ENCODE assay signal across 8 cellular contexts in genomic region chr15:72375501-72375845, GRCh38. TPM values are rescaled to one million over a fixed set of nuclear protein-coding genes. Genes with fewer than 3 reads are reported as not detected.
DNase-seq lines count a peak whose midpoint lies in the region; ATAC-seq and TF ChIP-seq lines count a peak whose summit lies in the region.

No MANE protein-coding gene starts in this region.

- ATAC-seq in GM21576 (IDR thresholded peaks at IDR 0.05; ENCODE audit: unreplicated experiment) (peak; percentile 33), left colon (peak; percentile 84)

- peak overlapping the region; percentile 96 to 98 for H3K9ac ChIP-seq in stomach smooth muscle (ENCODE audit: low read length in 2 of 2)

- H3K4me1 ChIP-seq in stomach smooth muscle (ENCODE audit: control insufficient read depth, insufficient read depth, low read length) = peaks cover 20% of the 10 kb centered on the region

- TF ChIP-seq POLR2A in erythroblast (IDR thresholded peaks at IDR 0.05; ENCODE audit: low read length) = no peak

- peaks cover 42% of the 10 kb centered on the region for H3K4me1 Mint-ChIP-seq in brain

- peaks cover 0 to 4% of the 10 kb centered on the region in 2 donors for H3K36me3 ChIP-seq in stomach smooth muscle (ENCODE audit: control insufficient read depth in 2 of 2, insufficient read depth in 2 of 2, low read length in 2 of 2)

- H3K27me3 ChIP-seq in stomach smooth muscle (ENCODE audit: control insufficient read depth in 1 of 2, insufficient read depth in 2 of 2, low read length in 2 of 2) = no peaks in the 10 kb centered on the region

- peak overlapping the region; percentile 96 to 100 (median 97) for H3K4me3 Mint-ChIP-seq in brain

- peaks cover 6% of the 10 kb centered on the region for H3K36me3 Mint-ChIP-seq in brain

- peaks cover 0 to 9% (median 0%) of the 10 kb centered on the region in 5 experiments for H3K9me3 Mint-ChIP-seq in brain

- peak overlapping the region; percentile 85 to 98 (median 96) for H3K27ac Mint-ChIP-seq in brain

- intact Hi-C loops in left colon (cut with DNase I, micrococcal nuclease) = no loop called here

- DNase-seq in GM03348 (ENCODE audit: low spot score) (peak; percentile 40), HuH-7 (ENCODE audit: low spot score) (peak; percentile 26), left colon (peak in 1 of 2 donors; percentile 74), erythroblast (lab: John Stamatoyannopoulos, UW) (no peak), NCI-H1694 (lab: John Stamatoyannopoulos, UW) (no peak)

- H3K4me3 ChIP-seq in stomach smooth muscle (ENCODE audit: low read length in 2 of 2) = peak overlapping the region; percentile 80 to 99

- H3K27ac ChIP-seq in stomach smooth muscle (ENCODE audit: low read length) = peak overlapping the region; percentile 92

- peaks cover 6% of the 10 kb centered on the region for H3K27me3 Mint-ChIP-seq in brain

- no peaks in the 10 kb centered on the region for H3K9me3 ChIP-seq in stomach smooth muscle (ENCODE audit: control insufficient read depth in 2 of 2, low read length in 2 of 2)

- TF ChIP-seq CTCF in brain (conservative IDR thresholded peaks at IDR 0.05) = no peak

RNA-seq across cellular contexts. Expression of gene HEXA, which starts 0.3 kb away (rescaled TPM):
- 56.1 TPM for polyA plus RNA-seq in brain (ENCODE audit: insufficient read depth, low read depth, low replicate concordance)
- 100 to 1,000 TPM in 1 of 2 donors, 10 to 100 TPM in 1; 91.4 to 107 TPM for total RNA-seq in left colon

RNA-seq across cellular contexts. Expression of gene TMEM202, which starts 22.6 kb away (rescaled TPM):
- polyA plus RNA-seq in brain (ENCODE audit: insufficient read depth, low read depth, low replicate concordance) = not detected
- total RNA-seq in left colon = not detected

RNA-seq across cellular contexts. Expression of gene CELF6, which starts 55.5 kb away (rescaled TPM):
- 8.6 TPM for polyA plus RNA-seq in brain (ENCODE audit: insufficient read depth, low read depth, low replicate concordance)
- total RNA-seq in left colon = 1 to 10 TPM; 1.1 to 1.2 TPM

Comparison
In these comparisons a context has a peak if more than half of its experiments do, and no peak if none do; other contexts are left out.
1. DNase-seq: peak in GM03348 (single experiment) and HuH-7 (single experiment); none in erythroblast (0 of 2) and NCI-H1694 (single experiment).